Comparison of ENCODE assay signal across 17 cellular contexts in genomic region chr16:13426279-13426678, GRCh38.
DNase-seq lines count a peak whose midpoint lies in the region; ATAC-seq and TF ChIP-seq lines count a peak whose summit lies in the region.
"Had no signal": no experiment of that assay in that cellular context is flagged by ENCODE, and none has a peak within 500 bp of the region (broad histone marks: within the 10 kb centered on the region; RNA-seq: fewer than 3 reads in every experiment).

No MANE protein-coding gene starts in this region.

- DNase-seq in D341Med (ENCODE audit: low spot score) (peak; percentile 53), GM23338 (ENCODE audit: low spot score) (peak; percentile 78), OCI-LY7 (ENCODE audit: low spot score) (peak; percentile 19), iPS DF 19.7 (ENCODE audit: low read depth, low spot score) (peak; percentile 56), BE2C (no peak), NCI-H2081 treated with DMSO at 0.1 percent for 48 hours (lab: John Stamatoyannopoulos, UW) (no peak), cerebellum (ENCODE audit: low spot score) (no peak)
- DNase-seq: adrenal gland, cerebellar nuclear complex, EL, gastrocnemius medialis, NCI-H1105 treated with DMSO at 0.1 percent for 48 hours, NCI-H446 treated with DMSO at 0.1 percent for 48 hours, ovary had no signal

- H3K27me3 ChIP-seq in GM23338 (ENCODE audit: insufficient read depth) (no peaks in the 10 kb centered on the region), BE2C (no peaks in the 10 kb centered on the region)
- H3K27me3 ChIP-seq: adrenal gland, gastrocnemius medialis, ovary had no signal

- no peaks in the 10 kb centered on the region for H3K27me3 Mint-ChIP-seq in GM23338 (ENCODE audit: insufficient read depth, low read depth, poor library complexity)

- H3K9me3 Mint-ChIP-seq in GM23338 = peaks cover 11% of the 10 kb centered on the region
- H3K9me3 Mint-ChIP-seq: T-helper 2 cell treated with Interferon-gamma antibody and Interleukin-4, amounts not matched to agents 5 μg/mL and 100 μg/mL, for 36 hours had no signal

- H3K9me3 ChIP-seq in OCI-LY7 (ENCODE audit: low read length) (peaks cover 9% of the 10 kb centered on the region), BE2C (peaks cover 3% of the 10 kb centered on the region; the same call in 1 of the 2 replicates)
- H3K9me3 ChIP-seq: adrenal gland, gastrocnemius medialis, ovary had no signal

- no peak overlapping the region for H3K4me3 ChIP-seq in GM23338
- H3K4me3 ChIP-seq in OCI-LY7 (ENCODE audit: low read depth, low read length, poor library complexity, severe bottlenecking) = no peak overlapping the region
- no peak overlapping the region for H3K4me3 ChIP-seq in BE2C (ENCODE audit: low read depth, low read length)
- H3K4me3 ChIP-seq: adrenal gland, gastrocnemius medialis, ovary had no signal

- H3K79me2 ChIP-seq in GM23338 (replicated peaks; ENCODE audit: insufficient read depth) (no peaks in the 10 kb centered on the region), OCI-LY7 (ENCODE audit: insufficient read depth, low read depth, low read length) (no peaks in the 10 kb centered on the region)

- H2AFZ ChIP-seq in GM23338 = no peak overlapping the region
- peak overlapping the region; percentile 86; the same call in 1 of the 2 replicates for H2AFZ ChIP-seq in OCI-LY7 (ENCODE audit: low read length)

- no peaks in the 10 kb centered on the region for H3K9me2 ChIP-seq in GM23338 (ENCODE audit: insufficient read depth)
- no peaks in the 10 kb centered on the region for H3K9me2 ChIP-seq in OCI-LY7 (ENCODE audit: insufficient read depth, low read length)

- CTCF ChIA-PET in OCI-LY7 (lab: Charles Lee; ENCODE audit: unreplicated experiment) = no interaction called here

- intact Hi-C loops in OCI-LY7 (cut with micrococcal nuclease; ENCODE audit: unreplicated experiment) = loop anchor here (5.0 kb wide), 1 partner anchor 34 kb away; no protein-coding TSS in a partner anchor

- H3K4me3 Mint-ChIP-seq in GM23338 = no peak overlapping the region
- H3K4me3 Mint-ChIP-seq: T-helper 2 cell treated with Interferon-gamma antibody and Interleukin-4, amounts not matched to agents 5 μg/mL and 100 μg/mL, for 36 hours had no signal

- H3K4me1 Mint-ChIP-seq in GM23338 = peaks cover 25% of the 10 kb centered on the region

- peaks cover 20% of the 10 kb centered on the region; the same call in 1 of the 2 replicates for H3K4me1 ChIP-seq in GM23338 (ENCODE audit: insufficient read depth)
- H3K4me1 ChIP-seq in OCI-LY7 (ENCODE audit: insufficient read depth, low read length, poor library complexity, severe bottlenecking) = peaks cover 46% of the 10 kb centered on the region
- no peaks in the 10 kb centered on the region for H3K4me1 ChIP-seq in BE2C
- H3K4me1 ChIP-seq: adrenal gland, gastrocnemius medialis had no signal

- TF ChIP-seq CTCF in GM23338 (conservative IDR thresholded peaks at IDR 0.05; ENCODE audit: low read depth in 2 of 2) (peak; percentile 73 to 81), OCI-LY7 (conservative IDR thresholded peaks at IDR 0.05; ENCODE audit: low read length) (peak; percentile 71), BE2C (IDR thresholded peaks at IDR 0.05; ENCODE audit: low read depth, low read length) (no peak)

- no peak overlapping the region for H3K27ac ChIP-seq in GM23338 (ENCODE audit: low read depth)
- H3K27ac ChIP-seq in OCI-LY7 (ENCODE audit: low read depth, low read length, poor library complexity, severe bottlenecking) = no peak overlapping the region
- H3K27ac ChIP-seq: adrenal gland, gastrocnemius medialis, ovary had no signal

- H3K36me3 ChIP-seq in GM23338 (ENCODE audit: insufficient read depth) (no peaks in the 10 kb centered on the region), OCI-LY7 (ENCODE audit: insufficient read depth, low read length) (no peaks in the 10 kb centered on the region; the same call in 1 of the 2 replicates), BE2C (no peaks in the 10 kb centered on the region)
- H3K36me3 ChIP-seq: adrenal gland, gastrocnemius medialis, ovary had no signal

- BruUV-seq in OCI-LY7 (replicated peaks; lab: Mats Ljungman, UMichigan) = no TSS peak

- H3K27ac Mint-ChIP-seq in GM23338 = no peak overlapping the region
- H3K27ac Mint-ChIP-seq: T-helper 2 cell treated with Interferon-gamma antibody and Interleukin-4, amounts not matched to agents 5 μg/mL and 100 μg/mL, for 36 hours had no signal

- ATAC-seq in GM23338 = peak; percentile 86
- no peak for ATAC-seq in GM19452 (IDR thresholded peaks at IDR 0.05; ENCODE audit: unreplicated experiment)
- ATAC-seq: gastrocnemius medialis, Right ventricle myocardium inferior had no signal

- H4K20me1 ChIP-seq in GM23338 (replicated peaks; ENCODE audit: insufficient read depth) = no peaks in the 10 kb centered on the region
- no peaks in the 10 kb centered on the region for H4K20me1 ChIP-seq in OCI-LY7 (ENCODE audit: insufficient read depth, low read length)

- POLR2A ChIA-PET in OCI-LY7 (lab: Charles Lee) = interaction anchor here (1.0 to 1.5 kb wide), 4 partner anchors 9 to 65 kb away, joined by 3 to 4 read pairs (median 4); no protein-coding TSS in a partner anchor

- no peak overlapping the region for H3K4me2 ChIP-seq in GM23338
- H3K4me2 ChIP-seq in OCI-LY7 (ENCODE audit: low read length) = no peak overlapping the region

- H3F3A ChIP-seq in GM23338 (replicated peaks; ENCODE audit: low read depth) = no peaks in the 10 kb centered on the region

- peaks cover 9% of the 10 kb centered on the region for H3K36me3 Mint-ChIP-seq in GM23338 (ENCODE audit: low read depth)

TF ChIP-seq in GM23338, 12 proteins besides CTCF, POLR2A, EP300 and RAD21:
- no peak for TF ChIP-seq ETS1 (IDR thresholded peaks at IDR 0.05)
- TF ChIP-seq ZNF462 (CRISPR knock-in tag; IDR thresholded peaks at IDR 0.05) = 0 out of 2 replicates have a peak, but pooled peaks have one; percentile 6
- no peak for TF ChIP-seq EZH2phosphoT487 (IDR thresholded peaks at IDR 0.05; ENCODE audit: unreplicated experiment)

Comparison
In these comparisons a context has a peak if more than half of its experiments do, and no peak if none do; other contexts are left out.
1. DNase-seq: peak in D341Med (single experiment), GM23338 (single experiment), OCI-LY7 (single experiment) and iPS DF 19.7 (single experiment); none in BE2C (single experiment), NCI-H2081 treated with DMSO at 0.1 percent for 48 hours (single experiment) and cerebellum (single experiment).